17 cellular contexts compared by ENCODE assay signal in genomic region chr1:214546076-214546475, GRCh38. TPM values are rescaled to one million over a fixed set of nuclear protein-coding genes. Genes with fewer than 3 reads are reported as not detected.
DNase-seq lines count a peak whose midpoint lies in the region; ATAC-seq and TF ChIP-seq lines count a peak whose summit lies in the region.
"Had no signal": no experiment of that assay in that cellular context is flagged by ENCODE, and none has a peak within 500 bp of the region (broad histone marks: within the 10 kb centered on the region; RNA-seq: fewer than 3 reads in every experiment).

No MANE protein-coding gene starts in this region.

- no peaks in the 10 kb centered on the region for H3K9me3 ChIP-seq in PC-9 (ENCODE audit: insufficient read depth, low read depth)
- H3K9me3 ChIP-seq: SJCRH30 had no signal

- peaks cover 4% of the 10 kb centered on the region for H3K36me3 Mint-ChIP-seq in osteocyte (ENCODE audit: unreplicated experiment)
- peaks cover 44% of the 10 kb centered on the region for H3K36me3 Mint-ChIP-seq in activated T-helper 2 cell treated with anti-CD3 and anti-CD28 coated beads, Interferon-gamma antibody, Interleukin-2, Interleukin-4, amounts not matched to agents 10 μg/mL and 5 μg/mL and 100 μg/mL, durations not matched to agents 14 hours and 24 hours and 36 hours (ENCODE audit: low read depth)

- CTCF ChIA-PET in PC-9 (lab: Charles Lee) = no interaction called here

- no peaks in the 10 kb centered on the region for H3K27me3 Mint-ChIP-seq in osteocyte (ENCODE audit: unreplicated experiment)
- no peaks in the 10 kb centered on the region for H3K27me3 Mint-ChIP-seq in activated T-helper 2 cell treated with anti-CD3 and anti-CD28 coated beads, Interferon-gamma antibody, Interleukin-2, Interleukin-4, amounts not matched to agents 10 μg/mL and 5 μg/mL and 100 μg/mL, durations not matched to agents 14 hours and 24 hours and 36 hours (ENCODE audit: low read depth)

- H3K27ac ChIP-seq in PC-9 = peak overlapping the region; percentile 39
- peak overlapping the region; percentile 97 for H3K27ac ChIP-seq in epithelial cell of prostate
- H3K27ac ChIP-seq in urinary bladder (ENCODE audit: low read depth) = peak overlapping the region; percentile 80
- H3K27ac ChIP-seq: RWPE1, SJCRH30 had no signal

- H3K4me2 ChIP-seq in PC-9 = peak overlapping the region; percentile 63; the same call in 1 of the 2 replicates

- no peaks in the 10 kb centered on the region; the same call in 1 of the 2 replicates for H3F3A ChIP-seq in PC-9 (ENCODE audit: insufficient read depth, low read depth)

- peaks cover 46% of the 10 kb centered on the region for H3K4me1 ChIP-seq in PC-9 (replicated peaks; ENCODE audit: insufficient read depth)
- peaks cover 6% of the 10 kb centered on the region for H3K4me1 ChIP-seq in urinary bladder (ENCODE audit: insufficient read depth)

- no TSS peak for BruUV-seq in PC-9 (replicated peaks; lab: Mats Ljungman, UMichigan)

- intact Hi-C loops in PC-9 (cut with micrococcal nuclease; ENCODE audit: unreplicated experiment) = no loop called here
- intact Hi-C loops in activated T-helper 2 cell treated with anti-CD3 and anti-CD28 coated beads, Interferon-gamma antibody, Interleukin-2, Interleukin-4, amounts not matched to agents 10 μg/mL and 5 μg/mL and 100 μg/mL, durations not matched to agents 14 hours and 24 hours and 36 hours (cut with micrococcal nuclease) = loop anchor here (2.0 kb wide), 1 partner anchor 17 kb away; no protein-coding TSS in a partner anchor

- no peaks in the 10 kb centered on the region for H4K20me1 ChIP-seq in PC-9 (ENCODE audit: insufficient read depth)

- no peaks in the 10 kb centered on the region for H3K9me3 Mint-ChIP-seq in osteocyte (ENCODE audit: unreplicated experiment)
- no peaks in the 10 kb centered on the region for H3K9me3 Mint-ChIP-seq in activated T-helper 2 cell treated with anti-CD3 and anti-CD28 coated beads, Interferon-gamma antibody, Interleukin-2, Interleukin-4, amounts not matched to agents 10 μg/mL and 5 μg/mL and 100 μg/mL, durations not matched to agents 14 hours and 24 hours and 36 hours
- H3K9me3 Mint-ChIP-seq: H9 had no signal

- POLR2A ChIA-PET in PC-9 (lab: Charles Lee; ENCODE audit: unreplicated experiment) = no interaction called here

- H3K27me3 ChIP-seq in PC-9 (ENCODE audit: insufficient read depth, low read depth) = no peaks in the 10 kb centered on the region
- H3K27me3 ChIP-seq: SJCRH30 had no signal

- no peak overlapping the region for H3K4me3 ChIP-seq in PC-9
- H3K4me3 ChIP-seq in urinary bladder (ENCODE audit: low read depth, low read length) = no peak overlapping the region
- H3K4me3 ChIP-seq: K562, SJCRH30 had no signal

- peak overlapping the region; percentile 33 for H3K27ac Mint-ChIP-seq in osteocyte (ENCODE audit: unreplicated experiment)
- no peak overlapping the region for H3K27ac Mint-ChIP-seq in activated T-helper 2 cell treated with anti-CD3 and anti-CD28 coated beads, Interferon-gamma antibody, Interleukin-2, Interleukin-4, amounts not matched to agents 10 μg/mL and 5 μg/mL and 100 μg/mL, durations not matched to agents 14 hours and 24 hours and 36 hours
- H3K27ac Mint-ChIP-seq: CD14-positive monocyte had no signal

- WGBS in urinary bladder = 88% methylated on average over 4 of the region's 4 CpGs

- no peak overlapping the region for H2AFZ ChIP-seq in PC-9

- H3K79me2 ChIP-seq in PC-9 (ENCODE audit: low read depth) = peaks cover 93% of the 10 kb centered on the region

- H3K9me2 ChIP-seq in PC-9 (ENCODE audit: insufficient read depth) = no peaks in the 10 kb centered on the region

- H3K4me3 Mint-ChIP-seq in osteocyte (ENCODE audit: unreplicated experiment) = no peak overlapping the region
- no peak overlapping the region for H3K4me3 Mint-ChIP-seq in activated T-helper 2 cell treated with anti-CD3 and anti-CD28 coated beads, Interferon-gamma antibody, Interleukin-2, Interleukin-4, amounts not matched to agents 10 μg/mL and 5 μg/mL and 100 μg/mL, durations not matched to agents 14 hours and 24 hours and 36 hours (ENCODE audit: low read depth)
- H3K4me3 Mint-ChIP-seq: CD14-positive monocyte, H9 had no signal

- DNase-seq in PC-9 (no peak), epithelial cell of prostate (ENCODE audit: low read depth, low spot score) (no peak), osteocyte (ENCODE audit: extremely low spot score, unreplicated experiment) (no peak)
- no peak for DNase-seq in activated T-helper 2 cell treated with anti-CD3 and anti-CD28 coated beads, Interferon-gamma antibody, Interleukin-2, Interleukin-4, amounts not matched to agents 10 μg/mL and 5 μg/mL and 100 μg/mL, durations not matched to agents 14 hours and 24 hours and 36 hours (ENCODE audit: low spot score)
- no peak for DNase-seq in activated effector memory CD4-positive, alpha-beta T cell treated with anti-CD3 and anti-CD28 coated beads, Interleukin-2, amount 50 U/mL, for 16 hours
- DNase-seq: AML-193, H9, NCI-H1417 treated with DMSO at 0.1 percent for 48 hours, NCI-H1930, NCI-H69, SJCRH30 had no signal

- TF ChIP-seq CTCF in PC-9 (conservative IDR thresholded peaks at IDR 0.05) = no peak
- no peak for TF ChIP-seq CTCF in osteocyte (IDR thresholded peaks at IDR 0.05)

- no peak for ATAC-seq in HG03280 (IDR thresholded peaks at IDR 0.05; ENCODE audit: unreplicated experiment)
- ATAC-seq: K562 had no signal

- peaks cover 77% of the 10 kb centered on the region for H3K4me1 Mint-ChIP-seq in osteocyte (ENCODE audit: unreplicated experiment)
- H3K4me1 Mint-ChIP-seq in activated T-helper 2 cell treated with anti-CD3 and anti-CD28 coated beads, Interferon-gamma antibody, Interleukin-2, Interleukin-4, amounts not matched to agents 10 μg/mL and 5 μg/mL and 100 μg/mL, durations not matched to agents 14 hours and 24 hours and 36 hours (ENCODE audit: low read depth) = peaks cover 59% of the 10 kb centered on the region

- H3K36me3 ChIP-seq in PC-9 (ENCODE audit: low read depth) = no peaks in the 10 kb centered on the region
- no peaks in the 10 kb centered on the region for H3K36me3 ChIP-seq in urinary bladder (ENCODE audit: insufficient read depth)
- H3K36me3 ChIP-seq: SJCRH30 had no signal

RNA-seq across cellular contexts. Expression of gene PTPN14, which starts 5.3 kb away (rescaled TPM):
- total RNA-seq in PC-9 (2021) (59.2 and 78.9 TPM in 2 replicates), osteocyte (140 and 142 TPM in 2 replicates), urinary bladder (39.2 TPM)
- 9.0 TPM for polyA plus RNA-seq in urinary bladder
- 71.4 and 75.6 TPM in 2 replicates for total RNA-seq in activated T-helper 2 cell treated with anti-CD3 and anti-CD28 coated beads, Interferon-gamma antibody, Interleukin-2, Interleukin-4, amounts not matched to agents 10 μg/mL and 5 μg/mL and 100 μg/mL, durations not matched to agents 14 hours and 24 hours and 36 hours
- total RNA-seq: OCI-LY7 had no signal

RNA-seq across cellular contexts. Expression of gene CENPF, which starts 56.9 kb away (rescaled TPM):
- 102 and 156 TPM in 2 replicates for total RNA-seq in PC-9 (2021)
- 21.5 and 26.5 TPM in 2 replicates for total RNA-seq in osteocyte
- 46.2 TPM for total RNA-seq in urinary bladder
- polyA plus RNA-seq in urinary bladder = 0.95 TPM
- 77.1 and 85.9 TPM in 2 replicates for total RNA-seq in activated T-helper 2 cell treated with anti-CD3 and anti-CD28 coated beads, Interferon-gamma antibody, Interleukin-2, Interleukin-4, amounts not matched to agents 10 μg/mL and 5 μg/mL and 100 μg/mL, durations not matched to agents 14 hours and 24 hours and 36 hours

Comparison
In these comparisons a context has a peak if more than half of its experiments do, and no peak if none do; other contexts are left out.
1. H3K27ac ChIP-seq: peak in every context shown above with its lines; median percentile 97 in epithelial cell of prostate; 80 in urinary bladder; 39 in PC-9.